ENCODE assay signal across 22 cellular contexts in the genomic region with DNA sequence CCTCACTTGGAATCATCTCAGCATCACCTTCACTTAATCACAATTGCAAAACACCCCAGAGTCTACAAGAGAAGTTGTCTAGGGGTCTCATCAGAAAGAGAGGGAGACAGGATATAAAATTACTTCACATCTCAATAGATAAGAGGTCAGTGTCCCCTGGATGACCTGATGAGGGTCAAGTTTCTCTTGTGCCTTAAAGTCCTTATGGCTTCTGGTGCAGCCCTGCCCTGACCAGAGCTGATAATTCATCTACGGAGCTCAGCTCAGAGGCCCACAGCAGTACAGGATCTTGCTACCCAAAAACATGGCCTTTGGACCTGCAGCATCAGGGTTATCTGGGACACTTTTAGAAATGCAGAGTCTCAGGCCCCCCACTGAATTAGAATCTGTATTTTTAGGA.
"Had no signal": no experiment of that assay in that cellular context is flagged by ENCODE, and none has a peak within 500 bp of the region (broad histone marks: within the 10 kb centered on the region; RNA-seq: fewer than 3 reads in every experiment).

No MANE protein-coding gene starts in this region.

- H3K36me3 Mint-ChIP-seq: naive B cell; natural killer cell; stimulated activated naive B cell treated with anti-CD40 and anti-IgM and Interleukin-4, amounts not matched to agents 10 μg/mL and 1 μg/mL and 100 μg/mL, for 72 hours had no signal

- H3K27ac ChIP-seq: heart right ventricle, hepatocyte, lower lobe of right lung, parathyroid adenoma, psoas muscle, right atrium auricular region, right lobe of liver, suprapubic skin, thoracic aorta, tibial artery had no signal

- H3K4me1 Mint-ChIP-seq: naive B cell; natural killer cell; stimulated activated naive B cell treated with anti-CD40 and anti-IgM and Interleukin-4, amounts not matched to agents 10 μg/mL and 1 μg/mL and 100 μg/mL, for 72 hours had no signal

- H3K27me3 ChIP-seq: heart right ventricle, hepatocyte, right atrium auricular region, right lobe of liver, suprapubic skin, tibial artery, uterus had no signal

- H3K79me2 ChIP-seq: hepatocyte, parathyroid adenoma had no signal

- H3K4me3 Mint-ChIP-seq: naive B cell; natural killer cell; stimulated activated naive B cell treated with anti-CD40 and anti-IgM and Interleukin-4, amounts not matched to agents 10 μg/mL and 1 μg/mL and 100 μg/mL, for 72 hours had no signal

- H3K27ac Mint-ChIP-seq: naive B cell; natural killer cell; stimulated activated naive B cell treated with anti-CD40 and anti-IgM and Interleukin-4, amounts not matched to agents 10 μg/mL and 1 μg/mL and 100 μg/mL, for 72 hours had no signal

- H3K9me3 ChIP-seq: heart right ventricle, lower lobe of right lung, psoas muscle, right atrium auricular region, right lobe of liver, suprapubic skin, thoracic aorta, tibial artery, uterus had no signal

- H3K4me3 ChIP-seq: heart right ventricle, hepatocyte, lower lobe of right lung, psoas muscle, right atrium auricular region, right lobe of liver, suprapubic skin, thoracic aorta, tibial artery, uterus had no signal

- H2AFZ ChIP-seq: hepatocyte, parathyroid adenoma had no signal

- ATAC-seq: heart right ventricle; lower lobe of right lung; natural killer cell; psoas muscle; right lobe of liver; stimulated activated naive B cell treated with anti-CD40 and anti-IgM and Interleukin-4, amounts not matched to agents 10 μg/mL and 1 μg/mL and 100 μg/mL, for 72 hours; stimulated activated naive CD8-positive, alpha-beta T cell treated with anti-CD3 and anti-CD28 coated beads, Interleukin-15, Interleukin-2, amounts not matched to agents 100 U/mL and 50 U/mL, for 24 hours had no signal

- H3K4me1 ChIP-seq: heart right ventricle, parathyroid adenoma, right atrium auricular region, right lobe of liver, tibial artery had no signal

- H3K36me3 ChIP-seq: heart right ventricle, lower lobe of right lung, right atrium auricular region, right lobe of liver, suprapubic skin, thoracic aorta, tibial artery, uterus had no signal

- H3K9me3 Mint-ChIP-seq: natural killer cell had no signal

- DNase-seq: heart right ventricle; islet precursor cell; lower lobe of right lung; mesenchymal stem cell; naive B cell; natural killer cell; psoas muscle; right lobe of liver; stimulated activated CD4-positive, alpha-beta T cell treated with anti-CD3 and anti-CD28 coated beads, Interleukin-12 subunit alpha, Interleukin-12 subunit beta, amount 100 ng/mL, for 4 hours; stimulated activated CD4-positive, alpha-beta T cell treated with anti-CD3 and anti-CD28 coated beads, Interleukin-15, amount 100 ng/mL, for 24 hours; stimulated activated CD4-positive, alpha-beta T cell treated with anti-CD3 and anti-CD28 coated beads, Interleukin-2, amount 100 ng/mL, for 24 hours; stimulated activated CD4-positive, alpha-beta T cell treated with anti-CD3 and anti-CD28 coated beads, Interleukin-4, amount 100 ng/mL, for 1 hour; stimulated activated naive B cell treated with anti-CD40 and anti-IgM and Interleukin-4, amounts not matched to agents 10 μg/mL and 1 μg/mL and 100 μg/mL, for 72 hours; stimulated activated naive CD8-positive, alpha-beta T cell treated with anti-CD3 and anti-CD28 coated beads, Interleukin-15, Interleukin-2, amounts not matched to agents 100 U/mL and 50 U/mL, for 24 hours; tibial artery; trophoblast cell had no signal

- H3K4me2 ChIP-seq: hepatocyte had no signal
